Comparison of ENCODE assay signal across 1 cellular context in the genomic region with DNA sequence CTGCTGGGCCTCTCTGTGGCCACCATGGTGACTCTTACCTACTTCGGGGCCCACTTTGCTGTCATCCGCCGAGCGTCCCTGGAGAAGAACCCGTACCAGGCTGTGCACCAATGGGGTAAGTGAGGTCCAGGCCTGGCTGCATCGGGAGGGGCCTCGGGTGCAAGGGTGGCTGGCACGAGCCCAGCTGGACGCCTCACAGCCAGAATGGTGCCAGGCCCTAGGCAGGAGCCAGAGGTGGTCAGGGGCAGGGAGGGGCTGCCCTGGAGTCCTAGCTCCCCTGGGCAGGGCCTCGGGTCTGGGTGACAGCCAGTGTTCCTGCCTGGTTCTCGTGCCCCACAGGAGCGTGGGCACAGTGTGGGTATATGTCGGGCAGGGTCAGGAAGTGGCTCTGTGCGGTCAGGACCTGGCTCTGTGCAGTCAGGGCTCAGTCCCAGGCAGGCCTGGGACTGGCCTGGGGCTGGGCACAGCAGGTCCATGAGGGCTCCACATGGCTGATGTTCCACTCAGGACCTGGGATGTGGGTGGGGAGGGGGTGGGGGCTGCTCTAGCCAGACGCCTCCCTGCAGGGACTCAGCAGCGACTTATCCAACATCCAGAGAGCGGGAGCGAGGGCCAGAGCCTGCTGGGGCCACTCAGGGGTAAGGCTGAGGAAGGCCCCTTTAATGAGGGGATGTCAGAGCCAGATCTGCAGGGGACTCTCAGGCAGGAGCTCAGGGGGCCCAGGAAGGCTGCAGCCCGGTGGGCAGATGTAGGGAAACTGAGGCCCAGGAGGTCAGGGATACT.
TF ChIP-seq lines count a peak whose summit lies in the region.

No MANE protein-coding gene starts in this region.

TF ChIP-seq in HepG2, 621 proteins besides CTCF, POLR2A, EP300 and RAD21:
- TF ChIP-seq ZNF34 (CRISPR knock-in tag; IDR thresholded peaks at IDR 0.05; ENCODE audit: borderline replicate concordance) (no peak), HNRNPL (IDR thresholded peaks at IDR 0.05; ENCODE audit: low read depth, low read length) (0 out of 2 replicates have a peak, but pooled peaks have one; percentile 70), ZNF124 (CRISPR knock-in tag; IDR thresholded peaks at IDR 0.05) (no peak), SMC3 (IDR thresholded peaks at IDR 0.05; ENCODE audit: low read length) (no peak), CBX2 (IDR thresholded peaks at IDR 0.05; ENCODE audit: low read depth, low read length) (no peak), CBX2 (CRISPR knock-in tag; IDR thresholded peaks at IDR 0.05; ENCODE audit: low read depth) (no peak), KLF16 (CRISPR knock-in tag; IDR thresholded peaks at IDR 0.05) (no peak), ZNF816 (CRISPR knock-in tag; IDR thresholded peaks at IDR 0.05; ENCODE audit: borderline replicate concordance) (no peak), MBNL3 (CRISPR knock-in tag; conservative IDR thresholded peaks at IDR 0.05) (no peak), ZBTB7B (CRISPR knock-in tag; IDR thresholded peaks at IDR 0.05) (no peak)
